In genomic region chr4:154677923-154678322, GRCh38 we compare ENCODE assay signal across 1 cellular context.
TF ChIP-seq lines count a peak whose summit lies in the region.

No MANE protein-coding gene starts in this region.

TF ChIP-seq in WTC11, 78 proteins besides CTCF, POLR2A, EP300 and RAD21 (continued from another document):
- TF ChIP-seq NFYB (CRISPR knock-in tag; conservative IDR thresholded peaks at IDR 0.05; ENCODE audit: low read depth) (no peak), NR3C1 (CRISPR knock-in tag; conservative IDR thresholded peaks at IDR 0.05; ENCODE audit: low read depth) (no peak), GABPB1 (CRISPR knock-in tag; IDR thresholded peaks at IDR 0.05) (no peak), ZNF232 (CRISPR knock-in tag; IDR thresholded peaks at IDR 0.05) (no peak), GTF2I (CRISPR knock-in tag; conservative IDR thresholded peaks at IDR 0.05) (no peak), SP1 (CRISPR knock-in tag; conservative IDR thresholded peaks at IDR 0.05) (no peak), ZNF532 (CRISPR knock-in tag; IDR thresholded peaks at IDR 0.05; ENCODE audit: borderline replicate concordance) (no peak), ATF1 (CRISPR knock-in tag; IDR thresholded peaks at IDR 0.05) (no peak), ZNF425 (CRISPR knock-in tag; conservative IDR thresholded peaks at IDR 0.05) (no peak), JUN (CRISPR knock-in tag; IDR thresholded peaks at IDR 0.05) (no peak)
- TF ChIP-seq, protein P1, sequence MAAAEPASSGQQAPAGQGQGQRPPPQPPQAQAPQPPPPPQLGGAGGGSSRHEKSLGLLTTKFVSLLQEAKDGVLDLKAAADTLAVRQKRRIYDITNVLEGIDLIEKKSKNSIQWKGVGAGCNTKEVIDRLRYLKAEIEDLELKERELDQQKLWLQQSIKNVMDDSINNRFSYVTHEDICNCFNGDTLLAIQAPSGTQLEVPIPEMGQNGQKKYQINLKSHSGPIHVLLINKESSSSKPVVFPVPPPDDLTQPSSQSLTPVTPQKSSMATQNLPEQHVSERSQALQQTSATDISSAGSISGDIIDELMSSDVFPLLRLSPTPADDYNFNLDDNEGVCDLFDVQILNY (CRISPR knock-in tag; IDR thresholded peaks at IDR 0.05), result no peak
